In genomic region chr5:171129308-171129707, GRCh38 we compare ENCODE assay signal across 27 cellular contexts.
A peak's percentile ranks its signal among the peaks of the same experiment; 100 is the strongest.
DNase-seq lines count a peak whose midpoint lies in the region; ATAC-seq and TF ChIP-seq lines count a peak whose summit lies in the region.
"Had no signal": no experiment of that assay in that cellular context is flagged by ENCODE, and none has a peak within 500 bp of the region (broad histone marks: within the 10 kb centered on the region; RNA-seq: fewer than 3 reads in every experiment).

No MANE protein-coding gene starts in this region.

- H3K9ac ChIP-seq in endodermal cell (ENCODE audit: extremely low read depth, low read length, poor library complexity, severe bottlenecking) = no peak overlapping the region
- H3K9ac ChIP-seq in neural progenitor cell = no peak overlapping the region
- H3K9ac ChIP-seq: BLaER1, GM23248 had no signal

- H3K27me3 Mint-ChIP-seq in endodermal cell (ENCODE audit: insufficient read depth) (no peaks in the 10 kb centered on the region), neural progenitor cell (ENCODE audit: insufficient read depth, low read depth) (no peaks in the 10 kb centered on the region), progenitor cell of endocrine pancreas (no peaks in the 10 kb centered on the region)

- 84 to 88% methylated on average over 5 of the region's 5 CpGs for WGBS in heart right ventricle, 2 donors
- WGBS in endodermal cell (ENCODE audit: insufficient coverage in 1 of 2, insufficient read length in 1 of 2), 2 experiments = 86 to 100% methylated on average over 3 to 4 of the region's 5 CpGs

- H3K27ac Mint-ChIP-seq in endodermal cell = no peak overlapping the region
- no peak overlapping the region for H3K27ac Mint-ChIP-seq in neural progenitor cell
- H3K27ac Mint-ChIP-seq in progenitor cell of endocrine pancreas = no peak overlapping the region
- H3K27ac Mint-ChIP-seq: CD4-positive, CD25-positive, alpha-beta regulatory T cell had no signal

- H3K27ac ChIP-seq in left ventricle myocardium inferior (replicated peaks) = no peak overlapping the region
- no peak overlapping the region for H3K27ac ChIP-seq in heart right ventricle
- H3K27ac ChIP-seq in endodermal cell (ENCODE audit: low read depth, low read length) = no peak overlapping the region
- H3K27ac ChIP-seq in neural progenitor cell = no peak overlapping the region
- H3K27ac ChIP-seq: BLaER1, GM23248, Peyer's patch, SK-N-MC had no signal

- H3K79me2 ChIP-seq in neural progenitor cell (ENCODE audit: low read depth) = no peaks in the 10 kb centered on the region

- H3K4me3 ChIP-seq in left ventricle myocardium inferior = no peak overlapping the region
- no peak overlapping the region for H3K4me3 ChIP-seq in heart right ventricle
- H3K4me3 ChIP-seq in endodermal cell (ENCODE audit: low read length) = no peak overlapping the region
- no peak overlapping the region for H3K4me3 ChIP-seq in neural progenitor cell
- H3K4me3 ChIP-seq: BLaER1, GM12878, GM23248, HAP-1, K562, Peyer's patch, SK-N-MC had no signal

- ATAC-seq in heart right ventricle (no peak), HG02970 (IDR thresholded peaks at IDR 0.05; ENCODE audit: low FRiP score, unreplicated experiment) (no peak), HG02870 (IDR thresholded peaks at IDR 0.05; ENCODE audit: unreplicated experiment) (no peak)
- ATAC-seq: GM12878, K562 had no signal

- no peaks in the 10 kb centered on the region for H3K9me3 Mint-ChIP-seq in endodermal cell
- no peaks in the 10 kb centered on the region for H3K9me3 Mint-ChIP-seq in neural progenitor cell
- peaks cover 3% of the 10 kb centered on the region for H3K9me3 Mint-ChIP-seq in progenitor cell of endocrine pancreas (ENCODE audit: low read depth)

- TF ChIP-seq CTCF in left ventricle myocardium inferior (IDR thresholded peaks at IDR 0.05; ENCODE audit: borderline replicate concordance) = peak; percentile 15
- peak in 1 of 9 donors; percentile 5 for TF ChIP-seq CTCF in heart right ventricle (IDR thresholded peaks at IDR 0.05)
- peak; percentile 46 for TF ChIP-seq CTCF in endodermal cell (conservative IDR thresholded peaks at IDR 0.05)
- TF ChIP-seq CTCF in neural progenitor cell (IDR thresholded peaks at IDR 0.05) = peak; percentile 10
- TF ChIP-seq CTCF in progenitor cell of endocrine pancreas (IDR thresholded peaks at IDR 0.05; ENCODE audit: unreplicated experiment) = no peak

- no peaks in the 10 kb centered on the region for H3K4me1 Mint-ChIP-seq in endodermal cell
- H3K4me1 Mint-ChIP-seq in neural progenitor cell = no peaks in the 10 kb centered on the region
- H3K4me1 Mint-ChIP-seq in progenitor cell of endocrine pancreas (ENCODE audit: low read depth) = no peaks in the 10 kb centered on the region
- H3K4me1 Mint-ChIP-seq: CD4-positive, CD25-positive, alpha-beta regulatory T cell had no signal

- H2AFZ ChIP-seq in neural progenitor cell (replicated peaks) = no peak overlapping the region
- H2AFZ ChIP-seq: GM23248 had no signal

- H3K4me1 ChIP-seq in left ventricle myocardium inferior = peaks cover 7% of the 10 kb centered on the region
- no peaks in the 10 kb centered on the region for H3K4me1 ChIP-seq in heart right ventricle
- H3K4me1 ChIP-seq in endodermal cell (ENCODE audit: control insufficient read depth, insufficient read depth, low read length) = no peaks in the 10 kb centered on the region
- no peaks in the 10 kb centered on the region for H3K4me1 ChIP-seq in neural progenitor cell
- H3K4me1 ChIP-seq: BLaER1, HAP-1, Peyer's patch had no signal

- intact Hi-C loops in left ventricle myocardium inferior (cut with micrococcal nuclease) = no loop called here
- intact Hi-C loops in heart right ventricle (cut with DNase I) = no loop called here

- DNase-seq in left ventricle myocardium inferior = no peak
- DNase-seq in heart right ventricle = no peak
- peak; percentile 20 for DNase-seq in NAMALWA (ENCODE audit: low spot score)
- peak; percentile 57 for DNase-seq in endodermal cell
- DNase-seq in neural progenitor cell (ENCODE audit: low spot score) = peak; percentile 6
- DNase-seq in progenitor cell of endocrine pancreas (ENCODE audit: low spot score, unreplicated experiment) = no peak
- DNase-seq: 8988T; CD4-positive, CD25-positive, alpha-beta regulatory T cell; DMS53; GDM1; GM23248; NCI-H1105; NCI-H1436 treated with DMSO at 0.1 percent for 48 hours; NCI-H187 treated with DMSO at 0.1 percent for 48 hours; NCI-H2107; NCI-H524; NCI-H774; Peyer's patch; SIG-M5; SW 1271 had no signal

- no peak overlapping the region for H3K4me2 ChIP-seq in neural progenitor cell
- H3K4me2 ChIP-seq: BLaER1 had no signal

- H3K9me3 ChIP-seq in left ventricle myocardium inferior (replicated peaks) = no peaks in the 10 kb centered on the region
- H3K9me3 ChIP-seq in heart right ventricle = no peaks in the 10 kb centered on the region
- no peaks in the 10 kb centered on the region for H3K9me3 ChIP-seq in endodermal cell (ENCODE audit: control insufficient read depth, low read length)
- H3K9me3 ChIP-seq in neural progenitor cell (ENCODE audit: low read depth) = no peaks in the 10 kb centered on the region
- H3K9me3 ChIP-seq: BLaER1, HAP-1, Peyer's patch had no signal

- H3K36me3 Mint-ChIP-seq in endodermal cell (ENCODE audit: low read depth) (no peaks in the 10 kb centered on the region), neural progenitor cell (peaks cover 2% of the 10 kb centered on the region), progenitor cell of endocrine pancreas (ENCODE audit: insufficient read depth) (no peaks in the 10 kb centered on the region)
- H3K36me3 Mint-ChIP-seq: CD4-positive, CD25-positive, alpha-beta regulatory T cell had no signal

- no peaks in the 10 kb centered on the region for H3K36me3 ChIP-seq in left ventricle myocardium inferior
- H3K36me3 ChIP-seq in heart right ventricle = no peaks in the 10 kb centered on the region
- H3K36me3 ChIP-seq in endodermal cell (ENCODE audit: control insufficient read depth, insufficient read depth, low read length) = no peaks in the 10 kb centered on the region
- no peaks in the 10 kb centered on the region for H3K36me3 ChIP-seq in neural progenitor cell
- H3K36me3 ChIP-seq: BLaER1, HAP-1, Peyer's patch had no signal

- H3K27me3 ChIP-seq in left ventricle myocardium inferior (ENCODE audit: low read depth) = no peaks in the 10 kb centered on the region
- no peaks in the 10 kb centered on the region for H3K27me3 ChIP-seq in heart right ventricle
- H3K27me3 ChIP-seq in endodermal cell (ENCODE audit: control insufficient read depth, insufficient read depth, low read length, poor library complexity, severe bottlenecking) = no peaks in the 10 kb centered on the region
- no peaks in the 10 kb centered on the region for H3K27me3 ChIP-seq in neural progenitor cell
- H3K27me3 ChIP-seq: BLaER1, Peyer's patch had no signal

- H4K20me1 ChIP-seq in neural progenitor cell (ENCODE audit: low read depth) = no peaks in the 10 kb centered on the region
- H4K20me1 ChIP-seq: BLaER1 had no signal

- H3K4me3 Mint-ChIP-seq in endodermal cell (no peak overlapping the region), neural progenitor cell (no peak overlapping the region), progenitor cell of endocrine pancreas (ENCODE audit: low read depth) (no peak overlapping the region)
- H3K4me3 Mint-ChIP-seq: CD4-positive, CD25-positive, alpha-beta regulatory T cell had no signal

- H3F3A ChIP-seq in neural progenitor cell (ENCODE audit: low read depth) = no peaks in the 10 kb centered on the region

Comparison
In these comparisons a context has a peak if more than half of its experiments do, and no peak if none do; other contexts are left out.
1. DNase-seq: peak in NAMALWA (single experiment), endodermal cell (single experiment) and neural progenitor cell (single experiment); none in left ventricle myocardium inferior (single experiment), heart right ventricle (0 of 2) and progenitor cell of endocrine pancreas (single experiment).